Comparison of ENCODE assay signal across 1 cellular context in the genomic region with DNA sequence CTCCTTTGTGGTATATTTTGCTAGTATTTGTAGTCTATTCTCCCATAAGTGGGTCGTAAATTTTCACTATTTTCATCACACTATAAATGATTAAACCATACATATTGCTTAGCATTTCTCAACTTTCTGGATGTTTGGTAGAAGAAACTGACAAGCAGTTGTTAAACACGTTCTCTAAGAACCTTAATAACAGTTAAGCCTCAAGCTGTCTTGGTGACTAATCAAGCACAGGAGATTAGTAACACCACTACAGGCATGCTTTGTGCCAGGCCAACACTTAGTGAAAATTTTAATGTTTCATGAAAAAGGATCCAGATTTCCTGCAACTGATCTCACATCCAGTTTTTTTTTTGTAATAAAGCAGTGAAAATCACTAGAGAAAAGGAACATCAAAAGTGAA.
TF ChIP-seq lines count a peak whose summit lies in the region.

No MANE protein-coding gene starts in this region.

TF ChIP-seq in SK-N-SH, 30 proteins besides CTCF, POLR2A, EP300 and RAD21 (continued from another document):
- TF ChIP-seq MAX (IDR thresholded peaks at IDR 0.05; ENCODE audit: low read depth) (no peak), ELF1 (IDR thresholded peaks at IDR 0.05) (no peak), TCF12 (IDR thresholded peaks at IDR 0.05) (no peak)
